In the genomic region with DNA sequence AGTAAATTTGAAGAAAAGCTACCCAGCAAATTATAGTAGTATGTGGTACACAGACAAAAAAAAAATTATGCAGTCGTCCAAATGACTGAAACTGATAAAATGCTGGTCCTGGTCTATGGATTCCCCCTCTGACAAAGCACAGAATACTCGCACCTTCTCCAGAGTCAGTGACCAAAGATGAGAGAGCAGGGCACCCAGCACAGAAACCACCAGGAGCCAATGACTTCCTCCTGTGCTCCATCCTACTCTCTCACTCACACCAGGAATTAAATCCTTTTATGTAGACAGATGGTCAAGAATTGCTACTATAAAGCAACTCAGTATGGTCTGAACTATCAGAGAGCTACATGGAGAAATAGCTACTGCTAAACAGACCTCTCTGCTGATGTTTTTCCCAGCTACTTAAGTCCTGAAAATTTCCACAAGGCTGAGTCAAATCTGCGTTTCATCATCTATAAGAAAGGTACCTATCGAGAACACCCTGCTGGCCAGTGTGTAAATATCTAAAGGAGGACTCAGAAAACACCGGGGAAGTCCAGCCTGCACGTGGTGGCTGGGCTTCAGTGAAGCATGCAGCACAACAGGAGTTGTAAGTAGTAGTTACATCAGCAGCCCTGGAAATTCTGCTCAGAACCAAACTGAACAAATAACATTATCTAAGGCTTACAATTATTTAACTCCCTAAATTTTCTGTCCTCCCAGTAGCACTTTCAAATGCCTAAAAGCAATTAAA, we compare ENCODE assay signal across 8 cellular contexts.
A peak's percentile ranks its signal among the peaks of the same experiment; 100 is the strongest.
DNase-seq lines count a peak whose midpoint lies in the region; ATAC-seq lines count a peak whose summit lies in the region.
"Not testable (repeated sequence)": the region's sequence is repeated elsewhere in the genome, so short reads cannot be mapped to it uniquely, and the experiment has no call there.

No MANE protein-coding gene starts in this region.

- H3K36me3 Mint-ChIP-seq in activated naive CD8-positive, alpha-beta T cell treated with anti-CD3 and anti-CD28 coated beads, Interleukin-2, amount 50 U/mL, for 24 hours (ENCODE audit: low read depth): not testable (repeated sequence)

- DNase-seq in COLO668 (lab: John Stamatoyannopoulos, UW; ENCODE audit: unreplicated experiment) (peak; percentile 36), NCI-H146 (lab: John Stamatoyannopoulos, UW) (peak; percentile 32), left kidney (ENCODE audit: low read depth, low spot score) (peak; percentile 18)
- DNase-seq in activated naive CD8-positive, alpha-beta T cell treated with anti-CD3 and anti-CD28 coated beads, Interleukin-2, amount 50 U/mL, for 24 hours: not testable (repeated sequence)

- peak; percentile 58 for ATAC-seq in GM18870 (IDR thresholded peaks at IDR 0.05; ENCODE audit: unreplicated experiment)
- ATAC-seq in GM21515 (IDR thresholded peaks at IDR 0.05; ENCODE audit: unreplicated experiment): peak; percentile 64
- ATAC-seq in HG02623 (IDR thresholded peaks at IDR 0.05; ENCODE audit: unreplicated experiment): peak; percentile 75
- peak; percentile 72 for ATAC-seq in HG03159 (IDR thresholded peaks at IDR 0.05; ENCODE audit: unreplicated experiment)
- peak; percentile 45 for ATAC-seq in activated naive CD8-positive, alpha-beta T cell treated with anti-CD3 and anti-CD28 coated beads, Interleukin-2, amount 50 U/mL, for 24 hours

- H3K9me3 Mint-ChIP-seq in activated naive CD8-positive, alpha-beta T cell treated with anti-CD3 and anti-CD28 coated beads, Interleukin-2, amount 50 U/mL, for 24 hours: not testable (repeated sequence)

- H3K4me1 Mint-ChIP-seq in activated naive CD8-positive, alpha-beta T cell treated with anti-CD3 and anti-CD28 coated beads, Interleukin-2, amount 50 U/mL, for 24 hours: not testable (repeated sequence)

- not testable (repeated sequence) for H3K27me3 Mint-ChIP-seq in activated naive CD8-positive, alpha-beta T cell treated with anti-CD3 and anti-CD28 coated beads, Interleukin-2, amount 50 U/mL, for 24 hours

- H3K4me3 Mint-ChIP-seq in activated naive CD8-positive, alpha-beta T cell treated with anti-CD3 and anti-CD28 coated beads, Interleukin-2, amount 50 U/mL, for 24 hours: not testable (repeated sequence)

- not testable (repeated sequence) for H3K27ac Mint-ChIP-seq in activated naive CD8-positive, alpha-beta T cell treated with anti-CD3 and anti-CD28 coated beads, Interleukin-2, amount 50 U/mL, for 24 hours
